Comparison of ENCODE assay signal across 25 cellular contexts in the genomic region with DNA sequence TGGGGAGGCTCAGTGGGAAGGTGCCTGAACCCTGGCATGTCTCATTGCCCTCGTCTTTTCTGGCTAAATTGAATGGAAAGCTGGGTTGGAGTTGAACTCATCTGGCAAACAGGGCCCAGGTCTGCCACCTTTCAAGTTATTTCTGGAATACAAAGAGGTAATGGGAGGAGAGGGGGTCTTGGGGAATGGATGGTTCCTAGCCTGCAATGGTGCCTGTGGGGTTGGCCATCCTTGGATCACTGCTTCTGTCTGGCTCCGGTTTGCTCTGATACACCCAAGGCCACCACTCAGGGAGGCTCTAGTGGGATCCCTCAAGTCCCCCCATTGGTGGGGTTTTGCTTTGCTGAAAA. TPM values are rescaled to one million over a fixed set of nuclear protein-coding genes. Genes with fewer than 3 reads are reported as not detected.
DNase-seq lines count a peak whose midpoint lies in the region; ATAC-seq, FAIRE-seq and TF ChIP-seq lines count a peak whose summit lies in the region.
"Had no signal": no experiment of that assay in that cellular context is flagged by ENCODE, and none has a peak within 500 bp of the region (broad histone marks: within the 10 kb centered on the region; RNA-seq: fewer than 3 reads in every experiment).

No MANE protein-coding gene starts in this region.

- TF ChIP-seq RAD21 in HepG2 (CRISPR knock-in tag; IDR thresholded peaks at IDR 0.05) = no peak

- TF ChIP-seq EP300 in HepG2 (IDR thresholded peaks at IDR 0.05; ENCODE audit: low read depth in 2 of 2, low read length in 2 of 2) (no peak), HepG2 (CRISPR knock-in tag; IDR thresholded peaks at IDR 0.05; ENCODE audit: borderline replicate concordance) (no peak)

- H3K36me3 ChIP-seq in A673 (ENCODE audit: insufficient read depth, low read length, poor library complexity, severe bottlenecking) (no peaks in the 10 kb centered on the region), HepG2 (replicated peaks in 1 of 2; ENCODE audit: control insufficient read depth in 1 of 2, insufficient read depth in 2 of 2, low read length in 2 of 2) (no peaks in the 10 kb centered on the region), pancreas (no peaks in the 10 kb centered on the region)
- H3K36me3 ChIP-seq in CD8-positive, alpha-beta T cell (ENCODE audit: insufficient read depth, low read length) = no peaks in the 10 kb centered on the region
- H3K36me3 ChIP-seq: heart left ventricle, neutrophil had no signal

- BruUV-seq in A673 (replicated peaks; lab: Mats Ljungman, UMichigan) (no TSS peak), HepG2 (replicated peaks; lab: Mats Ljungman, UMichigan) (TSS peak; percentile 69)

- H3K27me3 ChIP-seq in A673 (replicated peaks; ENCODE audit: insufficient read depth, low read depth, low read length, poor library complexity) (no peaks in the 10 kb centered on the region), HepG2 (ENCODE audit: control insufficient read depth in 1 of 2, insufficient read depth in 2 of 2, low read length in 2 of 2) (no peaks in the 10 kb centered on the region; a peak in 1 of 5 replicates), pancreas (no peaks in the 10 kb centered on the region)
- no peaks in the 10 kb centered on the region for H3K27me3 ChIP-seq in CD8-positive, alpha-beta T cell (ENCODE audit: insufficient read depth, low read length)
- H3K27me3 ChIP-seq: dorsolateral prefrontal cortex, heart left ventricle, neutrophil had no signal

- peaks cover 18% of the 10 kb centered on the region for H3K4me1 Mint-ChIP-seq in T-helper 17 cell
- H3K4me1 Mint-ChIP-seq in CD8-positive, alpha-beta T cell (ENCODE audit: low read depth) = peaks cover 19% of the 10 kb centered on the region

- H3K27ac ChIP-seq in A673 (ENCODE audit: low read depth, low read length, poor library complexity, severe bottlenecking) = peak overlapping the region; percentile 12
- peak overlapping the region; percentile 97 for H3K27ac ChIP-seq in HepG2 (ENCODE audit: extremely low read length, insufficient read depth, low read length)
- H3K27ac ChIP-seq in pancreas = peak overlapping the region in 3 of 4 donors; percentile 85 to 90 (median 87)
- no peak overlapping the region for H3K27ac ChIP-seq in CD8-positive, alpha-beta T cell (ENCODE audit: low read depth, low read length)
- H3K27ac ChIP-seq: neutrophil had no signal

- H3K4me3 ChIP-seq in A673 (ENCODE audit: low read depth, low read length, poor library complexity, severe bottlenecking) = no peak overlapping the region
- peak overlapping the region; percentile 52 to 70 (median 60) for H3K4me3 ChIP-seq in HepG2 (replicated peaks in 1 of 3; ENCODE audit: insufficient read depth in 1 of 3, low read depth in 2 of 3, low read length in 3 of 3)
- no peak overlapping the region for H3K4me3 ChIP-seq in pancreas
- no peak overlapping the region for H3K4me3 ChIP-seq in CD8-positive, alpha-beta T cell (ENCODE audit: low read depth, low read length)
- H3K4me3 ChIP-seq: dorsolateral prefrontal cortex, heart left ventricle, mucosa of descending colon had no signal

- peak overlapping the region; percentile 97 for H3K4me2 ChIP-seq in HepG2 (ENCODE audit: low read depth, low read length)

- 32% methylated on average over 2 of the region's 2 CpGs for WGBS in HepG2 (ENCODE audit: low lambda C conversion rate)
- 83 to 90% methylated on average over 2 of the region's 2 CpGs for WGBS in pancreas, 2 donors

- peaks cover 5% of the 10 kb centered on the region for H3K27me3 Mint-ChIP-seq in T-helper 17 cell
- no peaks in the 10 kb centered on the region for H3K27me3 Mint-ChIP-seq in CD8-positive, alpha-beta T cell (ENCODE audit: low read depth)
- H3K27me3 Mint-ChIP-seq: CD4-positive, CD25-positive, alpha-beta regulatory T cell had no signal

- H3K9me3 ChIP-seq in A673 (ENCODE audit: low read depth, low read length, poor library complexity, severe bottlenecking) (no peaks in the 10 kb centered on the region), T-helper 17 cell (ENCODE audit: control insufficient read depth, low read length, poor library complexity, severe bottlenecking) (no peaks in the 10 kb centered on the region), HepG2 (ENCODE audit: low read length) (no peaks in the 10 kb centered on the region), pancreas (no peaks in the 10 kb centered on the region)
- no peaks in the 10 kb centered on the region for H3K9me3 ChIP-seq in CD8-positive, alpha-beta T cell (ENCODE audit: low read length)
- H3K9me3 ChIP-seq: heart left ventricle, mucosa of descending colon, neutrophil had no signal

- no peak for ATAC-seq in T-helper 17 cell
- peak; percentile 18 for ATAC-seq in HepG2
- no peak for ATAC-seq in pancreas
- no peak for ATAC-seq in CD8-positive, alpha-beta T cell
- ATAC-seq: Panc1 had no signal

- H3K4me1 ChIP-seq in A673 (ENCODE audit: insufficient read depth, low read length, poor library complexity, severe bottlenecking) = peaks cover 36% of the 10 kb centered on the region
- peaks cover 88% of the 10 kb centered on the region for H3K4me1 ChIP-seq in HepG2 (ENCODE audit: insufficient read depth, low read length)
- H3K4me1 ChIP-seq in pancreas = peaks cover 0 to 18% (median 9%) of the 10 kb centered on the region in 3 donors
- H3K4me1 ChIP-seq in CD8-positive, alpha-beta T cell (ENCODE audit: insufficient read depth, low read length) = peaks cover 17% of the 10 kb centered on the region

- TF ChIP-seq CTCF in A673 (conservative IDR thresholded peaks at IDR 0.05; ENCODE audit: low read depth, low read length) (no peak), HepG2 (CRISPR knock-in tag; IDR thresholded peaks at IDR 0.05) (no peak), pancreas (IDR thresholded peaks at IDR 0.05) (no peak)
- no peak for TF ChIP-seq CTCF in CD8-positive, alpha-beta T cell (IDR thresholded peaks at IDR 0.05)

- CTCF ChIA-PET in A673 (lab: Charles Lee) (no interaction called here), HepG2 (lab: Yijun Ruan, JAX; ENCODE audit: low intra/inter-chr PET ratio, low total read pairs) (no interaction called here)
- CTCF ChIA-PET in CD8-positive, alpha-beta T cell (lab: Charles Lee) = no interaction called here

- TF ChIP-seq POLR2A in HepG2 (IDR thresholded peaks at IDR 0.05; ENCODE audit: insufficient read depth in 1 of 2, low read depth in 2 of 2, low read length in 2 of 2) = 0 out of 4 replicates have a peak, but pooled peaks of 1 of the 2 experiments have one; percentile 18

- DNase-seq in A673 (ENCODE audit: low spot score) (no peak), T-helper 17 cell (no peak), HepG2 (ENCODE audit: low spot score) (no peak), pancreas (no peak), NCI-H2171 (lab: John Stamatoyannopoulos, UW) (no peak), AG20443 (ENCODE audit: low spot score) (no peak), retina (no peak)
- no peak for DNase-seq in CD8-positive, alpha-beta T cell
- DNase-seq: activated CD4-positive, alpha-beta T cell treated with anti-CD3 and anti-CD28 coated beads, Interleukin-2, amount 50 U/mL, for 4 hours; activated gamma-delta T cell; activated T-cell treated with anti-CD3 and anti-CD28 coated beads for 4 hours; amniotic stem cell; CD4-positive, CD25-positive, alpha-beta regulatory T cell; dorsolateral prefrontal cortex; H9; IMR-90; NCI-H1105 treated with DMSO at 0.1 percent for 48 hours; NCI-H510A treated with DMSO at 0.1 percent for 48 hours; NK-92 treated with Interleukin-12 subunit alpha and Interleukin-12 subunit beta, amount 100 ng/mL, for 24 hours had no signal

- no peaks in the 10 kb centered on the region for H3K36me3 Mint-ChIP-seq in T-helper 17 cell (ENCODE audit: low read depth)
- no peaks in the 10 kb centered on the region for H3K36me3 Mint-ChIP-seq in CD8-positive, alpha-beta T cell
- H3K36me3 Mint-ChIP-seq: CD4-positive, CD25-positive, alpha-beta regulatory T cell; WTC11 had no signal

- no peaks in the 10 kb centered on the region for H3K79me2 ChIP-seq in HepG2 (ENCODE audit: insufficient read depth, low read length)

- peak overlapping the region; percentile 5 for H3K4me3 Mint-ChIP-seq in T-helper 17 cell
- H3K4me3 Mint-ChIP-seq in CD8-positive, alpha-beta T cell = no peak overlapping the region
- H3K4me3 Mint-ChIP-seq: CD4-positive, CD25-positive, alpha-beta regulatory T cell; H9; WTC11 had no signal

- FAIRE-seq in HepG2 (lab: Jason Lieb, UNC) (no peak), pancreas (lab: Jason Lieb, UNC) (no peak)
- FAIRE-seq: G401.6 had no signal

- H3K9me3 Mint-ChIP-seq in CD8-positive, alpha-beta T cell = no peaks in the 10 kb centered on the region
- H3K9me3 Mint-ChIP-seq: H9, WTC11 had no signal

- in situ Hi-C loops in HepG2 (cut with HindIII; ENCODE audit: extremely low pct_ligation_motif_present, low pct_unique_long_range_greater_than_20kb) = no loop called here

- no peaks in the 10 kb centered on the region for H4K20me1 ChIP-seq in HepG2 (ENCODE audit: insufficient read depth, low read length)

- no peak overlapping the region for H2AFZ ChIP-seq in HepG2 (ENCODE audit: low read length)

- H3K27ac Mint-ChIP-seq in T-helper 17 cell = no peak overlapping the region
- no peak overlapping the region for H3K27ac Mint-ChIP-seq in CD8-positive, alpha-beta T cell
- H3K27ac Mint-ChIP-seq: WTC11 had no signal

- intact Hi-C loops in A673 (cut with micrococcal nuclease; ENCODE audit: unreplicated experiment) = no loop called here
- intact Hi-C loops in HepG2 (cut with micrococcal nuclease; ENCODE audit: unreplicated experiment) = loop anchor here (2.0 to 5.0 kb wide), 3 partner anchors 14 to 63 kb away; no protein-coding TSS in a partner anchor
- intact Hi-C loops in pancreas (cut with DNase I) = no loop called here
- intact Hi-C loops in CD8-positive, alpha-beta T cell (cut with DNase I, micrococcal nuclease) = no loop called here

- peak overlapping the region; percentile 92 for H3K9ac ChIP-seq in HepG2 (ENCODE audit: insufficient read depth, low read depth, low read length)

- POLR2A ChIA-PET in A673 (lab: Charles Lee; ENCODE audit: low non-redundant PET) = no interaction called here
- POLR2A ChIA-PET in HepG2 (lab: Yijun Ruan, JAX) = interaction anchor here (1.2 to 3.7 kb wide), 9 partner anchors 12 to 93 kb away, joined by 4 to 24 read pairs (median 10); no protein-coding TSS in a partner anchor
- POLR2A ChIA-PET in CD8-positive, alpha-beta T cell (lab: Charles Lee) = no interaction called here

RNA-seq across cellular contexts. Expression of gene PSD4, which starts 45.3 kb away (rescaled TPM):
- total RNA-seq in A673 (2021) (0.60 and 1.8 TPM in 2 replicates), T-helper 17 cell (100 to 1,000 TPM; 141 to 160 TPM), HepG2 (2016; rRNA removed; fragmentation: Illumina TruSeq; extraction: Trizol) (8.6 and 9.4 TPM in 2 replicates), pancreas (10 to 100 TPM; 15.9 to 37.6 (median 23.4) TPM)
- total RNA-seq in HepG2 (2016; cell fraction: cytosol; rRNA removed; fragmentation: Illumina TruSeq; extraction: Trizol; ENCODE audit: low read depth) = 1.8 and 2.1 TPM in 2 replicates
- total RNA-seq in HepG2 (2016; cell fraction: insoluble cytoplasmic fraction; rRNA removed; fragmentation: Illumina TruSeq; extraction: Trizol) = 6.4 and 9.6 TPM in 2 replicates
- 4.3 and 5.2 TPM in 2 replicates for total RNA-seq in HepG2 (2016; cell fraction: membrane; rRNA removed; fragmentation: Illumina TruSeq; extraction: Trizol)
- total RNA-seq in HepG2 (2016; cell fraction: nucleus; rRNA removed; fragmentation: Illumina TruSeq; extraction: Trizol) = 10.2 and 10.4 TPM in 2 replicates
- polyA plus RNA-seq in HepG2 (2011; rRNA removed) (5.8 and 9.1 TPM in 2 replicates), pancreas (10 to 100 TPM; 28.2 to 31.4 TPM)
- polyA plus RNA-seq in HepG2 (2011; cell fraction: cytosol; rRNA removed) = 4.3 and 4.7 TPM in 2 replicates
- polyA plus RNA-seq in HepG2 (2011; cell fraction: nucleus; rRNA removed) = 34.6 and 36.0 TPM in 2 replicates
- 9.7 and 12.9 TPM in 2 replicates for polyA plus RNA-seq in HepG2 (2012)
- polyA plus RNA-seq in HepG2 (2016; cell fraction: cytosol; fragmentation: Illumina TruSeq; extraction: Trizol; ENCODE audit: low read depth) = 1.3 TPM in 2 replicates
- 4.3 and 6.8 TPM in 2 replicates for polyA plus RNA-seq in HepG2 (2016; cell fraction: insoluble cytoplasmic fraction; fragmentation: Illumina TruSeq; extraction: Trizol; ENCODE audit: low read depth)
- polyA plus RNA-seq in HepG2 (2016; cell fraction: membrane; fragmentation: Illumina TruSeq; extraction: Trizol; ENCODE audit: low read depth) = 3.3 TPM in 2 replicates
- polyA plus RNA-seq in HepG2 (2016; cell fraction: nucleus; fragmentation: Illumina TruSeq; extraction: Trizol; ENCODE audit: insufficient read depth, low read depth) = 14.7 and 15.0 TPM in 2 replicates
- polyA minus RNA-seq in HepG2 (2011; rRNA and poly(A)+ RNA removed; ENCODE audit: low replicate concordance) = 3.6 and 13.9 TPM in 2 replicates
- 5.2 and 5.3 TPM in 2 replicates for polyA minus RNA-seq in HepG2 (2011; cell fraction: cytosol; rRNA and poly(A)+ RNA removed)
- polyA minus RNA-seq in HepG2 (2011; cell fraction: nucleus; rRNA and poly(A)+ RNA removed) = 11.6 and 16.2 TPM in 2 replicates
- total RNA-seq in CD8-positive, alpha-beta T cell = 10 to 100 TPM; 80.6 to 86.2 TPM

RNA-seq across cellular contexts. Expression of gene PAX8, which starts 59.7 kb away (rescaled TPM):
- total RNA-seq in A673 (2021) (3.1 and 3.2 TPM in 2 replicates), T-helper 17 cell (1 to 10 TPM in 1 of 2 donors, under 1 TPM in 1; 0.21 to 1.4 TPM), HepG2 (2016; rRNA removed; fragmentation: Illumina TruSeq; extraction: Trizol) (1.3 and 1.5 TPM in 2 replicates), pancreas (under 1 TPM in 4 of 6 donors, not detected in 2; 0.28 to 1.00 (median 0.55) TPM)
- total RNA-seq in HepG2 (2016; cell fraction: cytosol; rRNA removed; fragmentation: Illumina TruSeq; extraction: Trizol; ENCODE audit: low read depth) = 0.79 and 0.91 TPM in 2 replicates
- total RNA-seq in HepG2 (2016; cell fraction: insoluble cytoplasmic fraction; rRNA removed; fragmentation: Illumina TruSeq; extraction: Trizol) = 1.4 and 1.5 TPM in 2 replicates
- 1.9 and 2.0 TPM in 2 replicates for total RNA-seq in HepG2 (2016; cell fraction: membrane; rRNA removed; fragmentation: Illumina TruSeq; extraction: Trizol)
- 0.88 and 0.90 TPM in 2 replicates for total RNA-seq in HepG2 (2016; cell fraction: nucleus; rRNA removed; fragmentation: Illumina TruSeq; extraction: Trizol)
- polyA plus RNA-seq in HepG2 (2011; rRNA removed) (8.1 and 8.8 TPM in 2 replicates), pancreas (1 to 10 TPM in 1 of 2 donors, under 1 TPM in 1; 0.23 to 1.1 TPM)
- 3.2 and 4.3 TPM in 2 replicates for polyA plus RNA-seq in HepG2 (2011; cell fraction: cytosol; rRNA removed)
- polyA plus RNA-seq in HepG2 (2011; cell fraction: nucleus; rRNA removed) = 2.5 and 2.8 TPM in 2 replicates
- polyA plus RNA-seq in HepG2 (2012) = 5.3 and 8.3 TPM in 2 replicates
- 1.0 and 1.2 TPM in 2 replicates for polyA plus RNA-seq in HepG2 (2016; cell fraction: cytosol; fragmentation: Illumina TruSeq; extraction: Trizol; ENCODE audit: low read depth)
- 3.8 and 4.0 TPM in 2 replicates for polyA plus RNA-seq in HepG2 (2016; cell fraction: insoluble cytoplasmic fraction; fragmentation: Illumina TruSeq; extraction: Trizol; ENCODE audit: low read depth)
- polyA plus RNA-seq in HepG2 (2016; cell fraction: membrane; fragmentation: Illumina TruSeq; extraction: Trizol; ENCODE audit: low read depth) = 2.8 TPM in 2 replicates
- polyA plus RNA-seq in HepG2 (2016; cell fraction: nucleus; fragmentation: Illumina TruSeq; extraction: Trizol; ENCODE audit: insufficient read depth, low read depth) = 2.5 and 3.1 TPM in 2 replicates
- 1.1 and 5.5 TPM in 2 replicates for polyA minus RNA-seq in HepG2 (2011; rRNA and poly(A)+ RNA removed; ENCODE audit: low replicate concordance)
- 2.4 and 3.0 TPM in 2 replicates for polyA minus RNA-seq in HepG2 (2011; cell fraction: cytosol; rRNA and poly(A)+ RNA removed)
- 3.7 and 3.9 TPM in 2 replicates for polyA minus RNA-seq in HepG2 (2011; cell fraction: nucleus; rRNA and poly(A)+ RNA removed)
- total RNA-seq in CD8-positive, alpha-beta T cell = under 1 TPM; 0.08 to 0.35 TPM
- total RNA-seq: H9 had no signal

Comparison
In these comparisons a context has a peak if more than half of its experiments do, and no peak if none do; other contexts are left out.
1. H3K4me3 ChIP-seq: peak in HepG2 (3 of 3); none in A673 (single experiment), pancreas (0 of 4) and CD8-positive, alpha-beta T cell (single experiment).